Comparison of ENCODE assay signal across 33 cellular contexts in the genomic region with DNA sequence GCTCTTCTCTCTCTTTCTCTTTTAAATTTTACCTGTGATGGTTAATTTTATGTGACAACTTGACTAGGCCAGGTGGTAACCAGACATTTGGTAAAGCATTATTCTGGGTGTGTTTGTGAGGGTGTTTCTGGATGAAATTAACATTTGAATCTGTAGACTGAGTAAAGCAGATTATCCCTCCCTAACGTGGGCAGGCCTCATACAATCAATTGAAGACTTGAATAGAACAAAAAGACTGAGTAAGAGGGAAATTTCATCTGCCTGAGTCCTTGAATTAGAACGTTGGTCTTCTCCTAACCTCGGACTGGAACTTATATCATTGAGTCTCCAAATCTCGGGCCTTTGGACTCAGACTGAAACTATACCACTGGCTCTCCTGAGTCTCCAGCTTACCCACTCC.
"Had no signal": no experiment of that assay in that cellular context is flagged by ENCODE, and none has a peak within 500 bp of the region (broad histone marks: within the 10 kb centered on the region; RNA-seq: fewer than 3 reads in every experiment).

No MANE protein-coding gene starts in this region.

- H3K27ac Mint-ChIP-seq: dendritic cell treated with granulocyte-macrophage colony-stimulating factor and Interleukin-4, amounts not matched to agents 40 ng/mL and 50 ng/mL, for 4 days; endodermal cell; mesothelial cell of epicardium; nephron; neural progenitor cell had no signal

- H3K36me3 ChIP-seq: colonic mucosa, gastrocnemius medialis, left lung, neural progenitor cell, prostate gland, right atrium auricular region, thoracic aorta, tibial nerve, upper lobe of left lung, uterus had no signal

- H3K27me3 ChIP-seq: colonic mucosa, gastrocnemius medialis, hepatocyte, left lung, neural progenitor cell, right atrium auricular region, tibial nerve, upper lobe of left lung, uterus had no signal

- H3K27ac ChIP-seq: colonic mucosa, epithelial cell of prostate, gastrocnemius medialis, hepatocyte, left lung, neural progenitor cell, parathyroid adenoma, prostate gland, right atrium auricular region, thoracic aorta, tibial nerve, upper lobe of left lung, uterus had no signal

- H3K27me3 Mint-ChIP-seq: dendritic cell treated with granulocyte-macrophage colony-stimulating factor and Interleukin-4, amounts not matched to agents 40 ng/mL and 50 ng/mL, for 4 days; naive thymus-derived CD4-positive, alpha-beta T cell had no signal

- H3K4me3 ChIP-seq: colonic mucosa, gastrocnemius medialis, hepatocyte, left lung, mucosa of descending colon, neural progenitor cell, prostate gland, right atrium auricular region, smooth muscle cell, thoracic aorta, tibial nerve, upper lobe of left lung, uterus had no signal

- FAIRE-seq: islet of Langerhans had no signal

- H3K36me3 Mint-ChIP-seq: mesothelial cell of epicardium had no signal

- ATAC-seq: esophagus mucosa; gastrocnemius medialis; left cardiac atrium; left lung; mucosa of descending colon; naive thymus-derived CD4-positive, alpha-beta T cell; sciatic nerve had no signal

- DNase-seq: colonic mucosa; effector CD8-positive, alpha-beta T cell; endodermal cell; foreskin fibroblast; gastrocnemius medialis; head of caudate nucleus; left cardiac atrium; left lung; mesenchymal stem cell; mucosa of descending colon; naive thymus-derived CD4-positive, alpha-beta T cell; stimulated activated CD4-positive, alpha-beta T cell treated with anti-CD3 and anti-CD28 coated beads, Interleukin-12 subunit alpha, Interleukin-12 subunit beta, amount 100 ng/mL, for 4 hours; stimulated activated CD4-positive, alpha-beta T cell treated with anti-CD3 and anti-CD28 coated beads, Interleukin-1b, Interleukin-23, amount 100 ng/mL, for 48 hours; stimulated activated CD4-positive, alpha-beta T cell treated with anti-CD3 and anti-CD28 coated beads, Interleukin-4, amount 100 ng/mL, for 1 hour; stimulated activated CD8-positive, alpha-beta memory T cell treated with anti-CD3 and anti-CD28 coated beads, Interleukin-4, amount 100 ng/mL, for 48 hours; stimulated activated naive CD4-positive, alpha-beta T cell; upper lobe of left lung; uterus had no signal

- H3K9me3 ChIP-seq: colonic mucosa, gastrocnemius medialis, left lung, mucosa of descending colon, prostate gland, right atrium auricular region, thoracic aorta, tibial nerve, upper lobe of left lung, uterus had no signal

- H3K4me1 Mint-ChIP-seq: endodermal cell, nephron, neural progenitor cell had no signal

- H3K4me1 ChIP-seq: colonic mucosa, gastrocnemius medialis, left lung, parathyroid adenoma, prostate gland, right atrium auricular region, tibial nerve, upper lobe of left lung, uterus had no signal

- H3K4me3 Mint-ChIP-seq: dendritic cell treated with granulocyte-macrophage colony-stimulating factor and Interleukin-4, amounts not matched to agents 40 ng/mL and 50 ng/mL, for 4 days; endodermal cell; mesothelial cell of epicardium; naive thymus-derived CD4-positive, alpha-beta T cell; nephron; neural progenitor cell had no signal

- H3K4me2 ChIP-seq: hepatocyte, neural progenitor cell, smooth muscle cell had no signal

- H3K9ac ChIP-seq: neural progenitor cell, parathyroid adenoma had no signal

- H3K9me3 Mint-ChIP-seq: endodermal cell, nephron, neural progenitor cell had no signal

- H2AFZ ChIP-seq: hepatocyte, neural progenitor cell, parathyroid adenoma had no signal

- H3K79me2 ChIP-seq: hepatocyte, parathyroid adenoma had no signal
